Comparison of ENCODE assay signal across 1 cellular context in the genomic region with DNA sequence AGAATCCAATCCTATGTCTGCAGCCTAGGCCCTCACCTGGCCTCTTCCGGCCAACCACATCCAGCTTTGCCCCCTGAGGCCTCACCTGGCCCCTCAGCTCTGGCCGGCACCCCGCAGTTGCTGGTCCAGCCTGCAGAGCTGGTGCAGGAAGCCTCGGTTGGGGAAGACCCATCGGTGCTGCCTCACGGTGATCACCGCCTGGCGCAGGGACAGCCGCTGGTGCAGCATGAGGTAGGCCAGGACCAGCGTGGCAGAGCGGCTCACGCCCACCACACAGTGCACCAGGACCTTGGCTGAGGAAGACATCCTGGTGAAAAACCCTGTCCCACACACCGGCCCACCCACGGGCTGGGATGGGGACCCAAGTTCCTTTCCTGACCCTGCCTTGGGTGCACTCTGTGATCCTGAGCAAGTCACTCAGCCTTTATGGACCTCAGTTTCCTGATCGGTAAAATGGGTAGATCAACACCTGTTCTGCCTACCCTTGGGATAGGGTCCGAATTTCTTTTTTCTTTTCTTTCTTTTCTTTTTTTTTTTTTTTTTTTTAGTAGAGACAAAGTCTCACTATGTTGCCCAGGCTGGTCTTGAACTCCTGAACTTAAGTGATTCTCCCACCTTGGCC.
TF ChIP-seq lines count a peak whose summit lies in the region.

No MANE protein-coding gene starts in this region.

TF ChIP-seq in WTC11, 78 proteins besides CTCF, POLR2A, EP300 and RAD21 (continued from another document):
- TF ChIP-seq, protein P1, sequence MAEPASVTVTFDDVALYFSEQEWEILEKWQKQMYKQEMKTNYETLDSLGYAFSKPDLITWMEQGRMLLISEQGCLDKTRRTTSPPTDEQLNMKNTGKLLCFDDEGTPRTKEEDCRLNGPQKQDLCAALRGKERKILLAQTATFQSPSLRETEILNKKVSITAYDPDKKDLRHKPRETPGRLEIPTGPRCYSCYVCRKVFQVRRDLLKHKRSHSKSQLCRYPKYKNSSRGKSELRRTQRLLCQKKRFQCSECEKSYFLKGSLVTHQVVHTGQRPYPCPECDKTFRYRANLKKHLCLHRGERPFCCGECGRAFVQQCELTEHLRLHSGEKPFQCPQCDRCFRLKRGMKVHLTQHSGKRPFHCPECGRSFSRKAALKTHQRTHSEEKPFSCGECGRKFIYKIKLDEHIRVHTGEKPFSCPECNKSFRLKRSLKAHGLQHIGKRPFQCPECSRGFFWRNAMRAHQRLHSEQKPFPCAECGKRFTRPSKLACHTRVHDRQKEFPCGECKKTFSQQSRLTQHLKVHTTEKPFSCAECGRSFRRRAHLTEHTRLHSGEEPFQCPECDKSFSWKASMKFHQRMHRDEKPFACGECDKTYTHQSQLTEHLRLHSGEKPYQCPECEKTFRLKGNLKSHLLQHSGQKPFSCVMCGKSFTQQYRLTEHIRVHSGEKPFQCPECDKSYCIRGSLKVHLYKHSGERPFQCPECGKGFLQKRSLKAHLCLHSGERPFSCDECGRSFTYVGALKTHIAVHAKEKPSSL (CRISPR knock-in tag; conservative IDR thresholded peaks at IDR 0.05), result no peak
- TF ChIP-seq TCF7 (CRISPR knock-in tag; IDR thresholded peaks at IDR 0.05; ENCODE audit: low read depth), result no peak
- no peak for TF ChIP-seq ZNF121 (CRISPR knock-in tag; IDR thresholded peaks at IDR 0.05)
- TF ChIP-seq ELF4 (CRISPR knock-in tag; IDR thresholded peaks at IDR 0.05; ENCODE audit: low read depth), result no peak
- TF ChIP-seq, protein P2, sequence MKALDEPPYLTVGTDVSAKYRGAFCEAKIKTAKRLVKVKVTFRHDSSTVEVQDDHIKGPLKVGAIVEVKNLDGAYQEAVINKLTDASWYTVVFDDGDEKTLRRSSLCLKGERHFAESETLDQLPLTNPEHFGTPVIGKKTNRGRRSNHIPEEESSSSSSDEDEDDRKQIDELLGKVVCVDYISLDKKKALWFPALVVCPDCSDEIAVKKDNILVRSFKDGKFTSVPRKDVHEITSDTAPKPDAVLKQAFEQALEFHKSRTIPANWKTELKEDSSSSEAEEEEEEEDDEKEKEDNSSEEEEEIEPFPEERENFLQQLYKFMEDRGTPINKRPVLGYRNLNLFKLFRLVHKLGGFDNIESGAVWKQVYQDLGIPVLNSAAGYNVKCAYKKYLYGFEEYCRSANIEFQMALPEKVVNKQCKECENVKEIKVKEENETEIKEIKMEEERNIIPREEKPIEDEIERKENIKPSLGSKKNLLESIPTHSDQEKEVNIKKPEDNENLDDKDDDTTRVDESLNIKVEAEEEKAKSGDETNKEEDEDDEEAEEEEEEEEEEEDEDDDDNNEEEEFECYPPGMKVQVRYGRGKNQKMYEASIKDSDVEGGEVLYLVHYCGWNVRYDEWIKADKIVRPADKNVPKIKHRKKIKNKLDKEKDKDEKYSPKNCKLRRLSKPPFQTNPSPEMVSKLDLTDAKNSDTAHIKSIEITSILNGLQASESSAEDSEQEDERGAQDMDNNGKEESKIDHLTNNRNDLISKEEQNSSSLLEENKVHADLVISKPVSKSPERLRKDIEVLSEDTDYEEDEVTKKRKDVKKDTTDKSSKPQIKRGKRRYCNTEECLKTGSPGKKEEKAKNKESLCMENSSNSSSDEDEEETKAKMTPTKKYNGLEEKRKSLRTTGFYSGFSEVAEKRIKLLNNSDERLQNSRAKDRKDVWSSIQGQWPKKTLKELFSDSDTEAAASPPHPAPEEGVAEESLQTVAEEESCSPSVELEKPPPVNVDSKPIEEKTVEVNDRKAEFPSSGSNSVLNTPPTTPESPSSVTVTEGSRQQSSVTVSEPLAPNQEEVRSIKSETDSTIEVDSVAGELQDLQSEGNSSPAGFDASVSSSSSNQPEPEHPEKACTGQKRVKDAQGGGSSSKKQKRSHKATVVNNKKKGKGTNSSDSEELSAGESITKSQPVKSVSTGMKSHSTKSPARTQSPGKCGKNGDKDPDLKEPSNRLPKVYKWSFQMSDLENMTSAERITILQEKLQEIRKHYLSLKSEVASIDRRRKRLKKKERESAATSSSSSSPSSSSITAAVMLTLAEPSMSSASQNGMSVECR (CRISPR knock-in tag; IDR thresholded peaks at IDR 0.05; ENCODE audit: borderline replicate concordance), result no peak
- TF ChIP-seq, protein P3, sequence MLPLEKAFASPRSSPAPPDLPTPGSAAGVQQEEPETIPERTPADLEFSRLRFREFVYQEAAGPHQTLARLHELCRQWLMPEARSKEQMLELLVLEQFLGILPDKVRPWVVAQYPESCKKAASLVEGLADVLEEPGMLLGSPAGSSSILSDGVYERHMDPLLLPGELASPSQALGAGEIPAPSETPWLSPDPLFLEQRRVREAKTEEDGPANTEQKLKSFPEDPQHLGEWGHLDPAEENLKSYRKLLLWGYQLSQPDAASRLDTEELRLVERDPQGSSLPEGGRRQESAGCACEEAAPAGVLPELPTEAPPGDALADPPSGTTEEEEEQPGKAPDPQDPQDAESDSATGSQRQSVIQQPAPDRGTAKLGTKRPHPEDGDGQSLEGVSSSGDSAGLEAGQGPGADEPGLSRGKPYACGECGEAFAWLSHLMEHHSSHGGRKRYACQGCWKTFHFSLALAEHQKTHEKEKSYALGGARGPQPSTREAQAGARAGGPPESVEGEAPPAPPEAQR (CRISPR knock-in tag; IDR thresholded peaks at IDR 0.05), result no peak
- TF ChIP-seq, protein P4, sequence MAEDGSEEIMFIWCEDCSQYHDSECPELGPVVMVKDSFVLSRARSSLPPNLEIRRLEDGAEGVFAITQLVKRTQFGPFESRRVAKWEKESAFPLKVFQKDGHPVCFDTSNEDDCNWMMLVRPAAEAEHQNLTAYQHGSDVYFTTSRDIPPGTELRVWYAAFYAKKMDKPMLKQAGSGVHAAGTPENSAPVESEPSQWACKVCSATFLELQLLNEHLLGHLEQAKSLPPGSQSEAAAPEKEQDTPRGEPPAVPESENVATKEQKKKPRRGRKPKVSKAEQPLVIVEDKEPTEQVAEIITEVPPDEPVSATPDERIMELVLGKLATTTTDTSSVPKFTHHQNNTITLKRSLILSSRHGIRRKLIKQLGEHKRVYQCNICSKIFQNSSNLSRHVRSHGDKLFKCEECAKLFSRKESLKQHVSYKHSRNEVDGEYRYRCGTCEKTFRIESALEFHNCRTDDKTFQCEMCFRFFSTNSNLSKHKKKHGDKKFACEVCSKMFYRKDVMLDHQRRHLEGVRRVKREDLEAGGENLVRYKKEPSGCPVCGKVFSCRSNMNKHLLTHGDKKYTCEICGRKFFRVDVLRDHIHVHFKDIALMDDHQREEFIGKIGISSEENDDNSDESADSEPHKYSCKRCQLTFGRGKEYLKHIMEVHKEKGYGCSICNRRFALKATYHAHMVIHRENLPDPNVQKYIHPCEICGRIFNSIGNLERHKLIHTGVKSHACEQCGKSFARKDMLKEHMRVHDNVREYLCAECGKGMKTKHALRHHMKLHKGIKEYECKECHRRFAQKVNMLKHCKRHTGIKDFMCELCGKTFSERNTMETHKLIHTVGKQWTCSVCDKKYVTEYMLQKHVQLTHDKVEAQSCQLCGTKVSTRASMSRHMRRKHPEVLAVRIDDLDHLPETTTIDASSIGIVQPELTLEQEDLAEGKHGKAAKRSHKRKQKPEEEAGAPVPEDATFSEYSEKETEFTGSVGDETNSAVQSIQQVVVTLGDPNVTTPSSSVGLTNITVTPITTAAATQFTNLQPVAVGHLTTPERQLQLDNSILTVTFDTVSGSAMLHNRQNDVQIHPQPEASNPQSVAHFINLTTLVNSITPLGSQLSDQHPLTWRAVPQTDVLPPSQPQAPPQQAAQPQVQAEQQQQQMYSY (CRISPR knock-in tag; IDR thresholded peaks at IDR 0.05), result no peak
- TF ChIP-seq ZNF219 (CRISPR knock-in tag; IDR thresholded peaks at IDR 0.05; ENCODE audit: borderline replicate concordance), result no peak
- no peak for TF ChIP-seq ZNF232 (CRISPR knock-in tag; IDR thresholded peaks at IDR 0.05)
- TF ChIP-seq, protein P5, sequence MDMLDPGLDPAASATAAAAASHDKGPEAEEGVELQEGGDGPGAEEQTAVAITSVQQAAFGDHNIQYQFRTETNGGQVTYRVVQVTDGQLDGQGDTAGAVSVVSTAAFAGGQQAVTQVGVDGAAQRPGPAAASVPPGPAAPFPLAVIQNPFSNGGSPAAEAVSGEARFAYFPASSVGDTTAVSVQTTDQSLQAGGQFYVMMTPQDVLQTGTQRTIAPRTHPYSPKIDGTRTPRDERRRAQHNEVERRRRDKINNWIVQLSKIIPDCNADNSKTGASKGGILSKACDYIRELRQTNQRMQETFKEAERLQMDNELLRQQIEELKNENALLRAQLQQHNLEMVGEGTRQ (CRISPR knock-in tag; IDR thresholded peaks at IDR 0.05), result no peak
